In genomic region chr9:98231770-98232478, GRCh38 we compare ENCODE assay signal across 11 cellular contexts. TPM values are rescaled to one million over a fixed set of nuclear protein-coding genes. Genes with fewer than 3 reads are reported as not detected.
DNase-seq lines count a peak whose midpoint lies in the region; ATAC-seq, FAIRE-seq and TF ChIP-seq lines count a peak whose summit lies in the region.
"Had no signal": no experiment of that assay in that cellular context is flagged by ENCODE, and none has a peak within 500 bp of the region (broad histone marks: within the 10 kb centered on the region; RNA-seq: fewer than 3 reads in every experiment).

No MANE protein-coding gene starts in this region.

- H3K4me2 ChIP-seq in endothelial cell of umbilical vein (ENCODE audit: insufficient read depth, low read length) = no peak overlapping the region

- DNase-seq in AG09319 (ENCODE audit: extremely low read depth, low read depth) (peak; percentile 44), NB4 (ENCODE audit: low read depth) (peak; percentile 31), endothelial cell of umbilical vein (ENCODE audit: low read depth, low spot score) (no peak), omental fat pad (ENCODE audit: low spot score) (no peak)
- DNase-seq in activated T-cell treated with anti-CD3 and anti-CD28 coated beads, Interleukin-2, amount 50 U/mL, for 1 hour = no peak
- DNase-seq: activated naive CD4-positive, alpha-beta T cell treated with anti-CD3 and anti-CD28 coated beads, Interleukin-2, amount 50 U/mL, for 16 hours; COR-L47 had no signal

- dilution Hi-C loops in endothelial cell of umbilical vein (cut with MboI; ENCODE audit: extremely low pct_ligation_motif_present, low sequenced_read_pairs) = no loop called here

- peak; percentile 80 for ATAC-seq in omental fat pad (ENCODE audit: low FRiP score)
- no peak for ATAC-seq in GM21360 (IDR thresholded peaks at IDR 0.05; ENCODE audit: unreplicated experiment)
- ATAC-seq in HG02970 (IDR thresholded peaks at IDR 0.05; ENCODE audit: low FRiP score, unreplicated experiment) = no peak
- no peak for ATAC-seq in GM19035 (IDR thresholded peaks at IDR 0.05; ENCODE audit: unreplicated experiment)

- H3K4me3 ChIP-seq in NB4 (ENCODE audit: low read depth, low read length) (no peak overlapping the region), endothelial cell of umbilical vein (replicated peaks in 1 of 3; ENCODE audit: insufficient read depth in 1 of 3, low read depth in 1 of 3, low read length in 3 of 3) (no peak overlapping the region)

- no peaks in the 10 kb centered on the region for H3K79me2 ChIP-seq in endothelial cell of umbilical vein (ENCODE audit: control insufficient read depth, insufficient read depth, low read length)

- TF ChIP-seq POLR2A in NB4 (IDR thresholded peaks at IDR 0.05; ENCODE audit: extremely low read depth, insufficient read length) (no peak), endothelial cell of umbilical vein (IDR thresholded peaks at IDR 0.05; ENCODE audit: low read depth, low read length) (no peak)

- no peaks in the 10 kb centered on the region for H3K4me1 ChIP-seq in endothelial cell of umbilical vein (ENCODE audit: control insufficient read depth, extremely low read depth, insufficient read depth, low read length)

- H3K27me3 ChIP-seq in endothelial cell of umbilical vein (ENCODE audit: control insufficient read depth in 2 of 2, insufficient read depth in 2 of 2, low read length in 2 of 2) = no peaks in the 10 kb centered on the region

- no peak for TF ChIP-seq CTCF in AG09319 (IDR thresholded peaks at IDR 0.05; ENCODE audit: low read depth, low read length)
- no peak for TF ChIP-seq CTCF in NB4 (IDR thresholded peaks at IDR 0.05; ENCODE audit: low read depth, low read length)
- TF ChIP-seq CTCF in endothelial cell of umbilical vein (IDR thresholded peaks at IDR 0.05; ENCODE audit: extremely low read depth in 1 of 2, insufficient read depth in 1 of 2, low read depth in 1 of 2, low read length in 2 of 2) = no peak
- no peak for TF ChIP-seq CTCF in omental fat pad (IDR thresholded peaks at IDR 0.05)

- H3K9me1 ChIP-seq in endothelial cell of umbilical vein (replicated peaks; ENCODE audit: control insufficient read depth, extremely low read depth, insufficient read depth, low read length) = no peaks in the 10 kb centered on the region

- CTCF ChIA-PET in endothelial cell of umbilical vein (lab: Charles Lee) = interaction anchor here (1.5 to 1.9 kb wide), 2 partner anchors 8 to 10 kb away, joined by 3 to 6 read pairs; no protein-coding TSS in a partner anchor

- no peak overlapping the region for H2AFZ ChIP-seq in endothelial cell of umbilical vein (ENCODE audit: low read depth, low read length)

- H3K9ac ChIP-seq in endothelial cell of umbilical vein (replicated peaks; ENCODE audit: extremely low read depth, insufficient read depth, low read length) = peak overlapping the region; percentile 9

- no peaks in the 10 kb centered on the region for H3K9me3 ChIP-seq in endothelial cell of umbilical vein (replicated peaks; ENCODE audit: control insufficient read depth, insufficient read depth, low read length)

- FAIRE-seq in endothelial cell of umbilical vein (lab: Jason Lieb, UNC) = peak; percentile 53
- FAIRE-seq: GM12891 had no signal

- intact Hi-C loops in endothelial cell of umbilical vein (cut with micrococcal nuclease) = no loop called here

- no peaks in the 10 kb centered on the region for H3K36me3 ChIP-seq in endothelial cell of umbilical vein (ENCODE audit: control insufficient read depth in 2 of 2, extremely low read depth in 1 of 2, insufficient read depth in 2 of 2, low read length in 2 of 2)

- no TSS peak for BruUV-seq in endothelial cell of umbilical vein (replicated peaks; lab: Mats Ljungman, UMichigan)

- POLR2A ChIA-PET in endothelial cell of umbilical vein (lab: Charles Lee) = interaction anchor here (0.7 kb wide), 1 partner anchor 41 kb away, joined by 3 read pairs; no protein-coding TSS in a partner anchor

- peak overlapping the region; percentile 17 for H3K27ac ChIP-seq in endothelial cell of umbilical vein (ENCODE audit: insufficient read depth, low read depth, low read length)

- H4K20me1 ChIP-seq in endothelial cell of umbilical vein (replicated peaks; ENCODE audit: control insufficient read depth, extremely low read depth, insufficient read depth, low read length) = no peaks in the 10 kb centered on the region

TF ChIP-seq in endothelial cell of umbilical vein, 7 proteins besides CTCF, POLR2A, EP300 and RAD21:
- TF ChIP-seq MAX (IDR thresholded peaks at IDR 0.05; ENCODE audit: insufficient read depth, insufficient read length) (no peak), MYC (IDR thresholded peaks at IDR 0.05; ENCODE audit: low read depth, low read length) (no peak), JUN (IDR thresholded peaks at IDR 0.05; ENCODE audit: borderline replicate concordance, insufficient read depth, insufficient read length, low read depth) (peak; percentile 33), FOS (IDR thresholded peaks at IDR 0.05; ENCODE audit: borderline replicate concordance, insufficient read depth, low read length) (peak; percentile 64)

RNA-seq across cellular contexts. Expression of gene TBC1D2, which starts 23.5 kb away (rescaled TPM):
- 3.4 and 3.6 TPM in 2 replicates for total RNA-seq in endothelial cell of umbilical vein
- 4.5 and 6.0 TPM in 2 replicates for polyA plus RNA-seq in endothelial cell of umbilical vein
- polyA plus RNA-seq in endothelial cell of umbilical vein (2011; cell fraction: cytosol; rRNA removed) = 3.4 and 4.0 TPM in 2 replicates
- polyA plus RNA-seq in endothelial cell of umbilical vein (2011; cell fraction: nucleus; rRNA removed) = 7.9 and 9.3 TPM in 2 replicates
- 11.1 and 12.9 TPM in 2 replicates for polyA plus RNA-seq in endothelial cell of umbilical vein (2012)
- polyA minus RNA-seq in endothelial cell of umbilical vein = 3.3 and 3.9 TPM in 2 replicates
- polyA minus RNA-seq in endothelial cell of umbilical vein (2011; cell fraction: cytosol; rRNA and poly(A)+ RNA removed) = 9.6 TPM
- polyA minus RNA-seq in endothelial cell of umbilical vein (2011; cell fraction: nucleus; rRNA and poly(A)+ RNA removed) = 4.7 and 4.9 TPM in 2 replicates
- total RNA-seq in omental fat pad = 10 to 100 TPM in 2 of 4 donors, 1 to 10 TPM in 2; 7.6 to 37.9 (median 12.4) TPM

RNA-seq across cellular contexts. Expression of gene CORO2A, which starts 39.5 kb away (rescaled TPM):
- total RNA-seq in endothelial cell of umbilical vein (0.30 and 0.53 TPM in 2 replicates), omental fat pad (1 to 10 TPM in 3 of 4 donors, under 1 TPM in 1; 0.56 to 4.4 (median 2.9) TPM)
- 0.29 and 0.35 TPM in 2 replicates for polyA plus RNA-seq in endothelial cell of umbilical vein
- 0.45 and 0.52 TPM in 2 replicates for polyA plus RNA-seq in endothelial cell of umbilical vein (2011; cell fraction: cytosol; rRNA removed)
- polyA plus RNA-seq in endothelial cell of umbilical vein (2011; cell fraction: nucleus; rRNA removed) = 0.32 and 0.34 TPM in 2 replicates
- 1.1 and 1.2 TPM in 2 replicates for polyA plus RNA-seq in endothelial cell of umbilical vein (2012)
- 0.85 and 1.2 TPM in 2 replicates for polyA minus RNA-seq in endothelial cell of umbilical vein
- polyA minus RNA-seq in endothelial cell of umbilical vein (2011; cell fraction: cytosol; rRNA and poly(A)+ RNA removed) = 2.7 TPM
- polyA minus RNA-seq in endothelial cell of umbilical vein (2011; cell fraction: nucleus; rRNA and poly(A)+ RNA removed) = 0.05 and 0.14 TPM in 2 replicates

Comparison
In these comparisons a context has a peak if more than half of its experiments do, and no peak if none do; other contexts are left out.
1. DNase-seq: peak in AG09319 (single experiment) and NB4 (single experiment); none in endothelial cell of umbilical vein (single experiment), omental fat pad (single experiment) and activated T-cell treated with anti-CD3 and anti-CD28 coated beads, Interleukin-2, amount 50 U/mL, for 1 hour (single experiment).